ENCODE assay signal across 8 cellular contexts in the genomic region with DNA sequence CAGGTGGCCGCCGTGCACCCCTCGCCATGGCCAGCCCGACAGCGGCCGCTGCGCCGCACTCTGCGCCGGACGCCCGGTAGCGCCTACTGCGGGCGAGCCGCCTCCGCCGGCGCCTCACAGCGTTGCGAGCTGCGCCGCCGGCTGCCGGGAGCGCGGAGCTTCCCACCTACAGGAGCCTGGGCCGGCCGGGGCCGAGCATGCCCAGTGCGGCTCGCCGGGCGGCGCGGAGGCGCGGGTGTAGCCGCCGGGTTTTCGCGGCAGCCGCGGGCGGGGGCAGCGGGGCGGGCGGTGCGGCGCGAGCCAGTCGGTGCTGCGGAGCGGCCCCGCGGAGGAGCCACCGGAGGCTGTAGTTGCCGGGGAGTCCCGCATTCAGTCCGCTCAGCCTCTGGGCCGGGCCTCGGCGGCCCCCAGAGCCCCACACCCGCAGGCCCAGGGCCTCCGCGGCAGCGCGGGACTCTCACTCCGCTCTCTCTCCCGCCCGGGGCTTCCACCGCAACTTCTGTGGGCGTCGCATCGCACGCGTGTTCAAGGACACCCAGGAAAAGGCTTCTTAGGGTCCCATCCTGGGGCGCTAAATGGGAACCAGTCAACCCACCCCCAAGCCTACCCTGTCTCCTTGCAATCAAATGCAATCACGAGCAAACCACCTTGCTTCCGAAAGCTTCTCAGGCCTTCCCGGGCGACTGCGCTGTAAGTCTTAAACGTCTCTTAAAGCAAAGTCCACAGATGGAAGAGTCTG. TPM values are rescaled to one million over a fixed set of nuclear protein-coding genes. Genes with fewer than 3 reads are reported as not detected.
DNase-seq lines count a peak whose midpoint lies in the region; ATAC-seq lines count a peak whose summit lies in the region.

A gene (minus strand): TSS at position 143 of the 739 bp plus-strand sequence. CDS start 20,518 bp downstream, outside the sequence.

- DNase-seq in A172 (ENCODE audit: low spot score) (peak; percentile 42), NCI-H2196 treated with DMSO at 0.1 percent for 48 hours (lab: John Stamatoyannopoulos, UW; ENCODE audit: unreplicated experiment) (peak; percentile 38), dedifferentiated amniotic fluid mesenchymal stem cell (ENCODE audit: extremely low spot score) (peak; percentile 78), left lobe of liver (ENCODE audit: low spot score) (peak; percentile 95)
- peak; percentile 75 for DNase-seq in activated CD4-positive, alpha-beta T cell treated with anti-CD3 and anti-CD28 coated beads, Interleukin-2, amount 50 U/mL, for 1 hour
- DNase-seq in stimulated activated CD4-positive, alpha-beta T cell treated with anti-CD3 and anti-CD28 coated beads, Interleukin-1b, Interleukin-23, amount 100 ng/mL, for 4 hours (ENCODE audit: low read depth in 2 of 2), result peak; percentile 60 to 80

- peak; percentile 78 for ATAC-seq in GM18858 (IDR thresholded peaks at IDR 0.05; ENCODE audit: unreplicated experiment)
- peak; percentile 66 for ATAC-seq in HG03066 (IDR thresholded peaks at IDR 0.05; ENCODE audit: low read depth, unreplicated experiment)
- ATAC-seq in left lobe of liver, result peak; percentile 84

RNA-seq across cellular contexts. Expression of the gene that starts here (rescaled TPM):
- 4.1 and 4.3 TPM in 2 replicates for total RNA-seq in A172 (2014; rRNA removed; shearing (Covaris generic))
- total RNA-seq in left lobe of liver, result 58.3 TPM

Comparison
In these comparisons a context has a peak if more than half of its experiments do, and no peak if none do; other contexts are left out.
1. Peak in every context shown above with its lines: DNase-seq and ATAC-seq.
2. RNA of the gene that starts here (total RNA-seq): 58.3 TPM in left lobe of liver (single experiment); 4.1 to 4.3 TPM in A172; every median in the first group is over 10 times any median in the second.
3. DNase-seq: peak in every context shown above with its lines; median percentile 95 in left lobe of liver; 78 in dedifferentiated amniotic fluid mesenchymal stem cell; 75 in activated CD4-positive, alpha-beta T cell treated with anti-CD3 and anti-CD28 coated beads, Interleukin-2, amount 50 U/mL, for 1 hour; 70 in stimulated activated CD4-positive, alpha-beta T cell treated with anti-CD3 and anti-CD28 coated beads, Interleukin-1b, Interleukin-23, amount 100 ng/mL, for 4 hours; 42 in A172; 38 in NCI-H2196 treated with DMSO at 0.1 percent for 48 hours.